13 cellular contexts compared by ENCODE assay signal in genomic region chr15:45197512-45197911, GRCh38. TPM values are rescaled to one million over a fixed set of nuclear protein-coding genes. Genes with fewer than 3 reads are reported as not detected.
DNase-seq lines count a peak whose midpoint lies in the region; ATAC-seq and TF ChIP-seq lines count a peak whose summit lies in the region.
"Had no signal": no experiment of that assay in that cellular context is flagged by ENCODE, and none has a peak within 500 bp of the region (broad histone marks: within the 10 kb centered on the region; RNA-seq: fewer than 3 reads in every experiment).

No MANE protein-coding gene starts in this region.

- no peaks in the 10 kb centered on the region for H3K27me3 ChIP-seq in CD4-positive, alpha-beta memory T cell (ENCODE audit: insufficient read depth, low read length)
- no peaks in the 10 kb centered on the region; the same call in 1 of the 2 replicates for H3K27me3 ChIP-seq in HUES48 (ENCODE audit: control insufficient read depth, insufficient read depth, low read length)

- peaks cover 18% of the 10 kb centered on the region for H3K4me1 ChIP-seq in CD4-positive, alpha-beta memory T cell (ENCODE audit: insufficient read depth, low read length)
- H3K4me1 ChIP-seq in HUES48 (ENCODE audit: control insufficient read depth, insufficient read depth, low read length), result no peaks in the 10 kb centered on the region

- H3K36me3 Mint-ChIP-seq in CD4-positive, alpha-beta memory T cell, result peaks cover 0 to 14% of the 10 kb centered on the region in 2 donors
- no peaks in the 10 kb centered on the region for H3K36me3 Mint-ChIP-seq in activated CD8-positive, alpha-beta T cell treated with anti-CD3 and anti-CD28 coated beads for 36 hours (ENCODE audit: low read depth)
- H3K36me3 Mint-ChIP-seq in memory B cell, result no peaks in the 10 kb centered on the region

- TF ChIP-seq CTCF in activated CD8-positive, alpha-beta T cell treated with anti-CD3 and anti-CD28 coated beads for 36 hours (IDR thresholded peaks at IDR 0.05), result no peak

- POLR2A ChIA-PET in CD4-positive, alpha-beta memory T cell (lab: Charles Lee; ENCODE audit: partially characterized antibody), result interaction anchor here (0.8 to 7.0 kb wide), 8 partner anchors 14 to 1687 kb away, joined by 3 to 201 read pairs (median 24); partner anchors contain the start of gene SHF
- POLR2A ChIA-PET in activated CD8-positive, alpha-beta T cell treated with anti-CD3 and anti-CD28 coated beads for 36 hours (lab: Charles Lee), result interaction anchor here (1.1 to 7.4 kb wide), 3 partner anchors 10 to 205 kb away, joined by 3 to 85 read pairs (median 51); partner anchors contain the start of gene SHF

- no peak overlapping the region for H3K9ac ChIP-seq in HUES48 (ENCODE audit: low read depth, low read length)

- CTCF ChIA-PET in CD4-positive, alpha-beta memory T cell (lab: Charles Lee; ENCODE audit: partially characterized antibody), result interaction anchor here (0.7 to 2.0 kb wide), 12 partner anchors 8 to 390 kb away, joined by 3 to 17 read pairs (median 6); partner anchors contain the start of genes BLOC1S6 and SHF
- CTCF ChIA-PET in activated CD8-positive, alpha-beta T cell treated with anti-CD3 and anti-CD28 coated beads for 36 hours (lab: Charles Lee), result interaction anchor here (1.0 to 2.9 kb wide), 10 partner anchors 8 to 205 kb away, joined by 3 to 18 read pairs (median 6); partner anchors contain the start of gene SHF

- no peaks in the 10 kb centered on the region for H3K9me3 ChIP-seq in CD4-positive, alpha-beta memory T cell (ENCODE audit: control insufficient read depth in 1 of 2, low read length in 2 of 2)
- H3K9me3 ChIP-seq in HUES48 (ENCODE audit: control insufficient read depth, insufficient read depth, low read length), result no peaks in the 10 kb centered on the region

- no peak for DNase-seq in CD4-positive, alpha-beta memory T cell
- no peak for DNase-seq in activated CD8-positive, alpha-beta T cell treated with anti-CD3 and anti-CD28 coated beads for 36 hours
- DNase-seq in memory B cell (ENCODE audit: low spot score in 2 of 2), result no peak
- DNase-seq in D341Med (ENCODE audit: low spot score), result no peak
- no peak for DNase-seq in NCI-H1417 treated with DMSO at 0.1 percent for 48 hours (lab: John Stamatoyannopoulos, UW)
- no peak for DNase-seq in DMS79 (lab: John Stamatoyannopoulos, UW)
- DNase-seq in stimulated activated CD4-positive, alpha-beta T cell treated with anti-CD3 and anti-CD28 coated beads, Interleukin-4, amount 100 ng/mL, for 24 hours, result no peak
- DNase-seq: activated CD8-positive, alpha-beta memory T cell treated with anti-CD3 and anti-CD28 coated beads, Interleukin-2, amount 50 U/mL, for 48 hours; effector memory CD4-positive, alpha-beta T cell; stimulated activated CD4-positive, alpha-beta T cell treated with anti-CD3 and anti-CD28 coated beads, Interleukin-12 subunit alpha, Interleukin-12 subunit beta, amount 100 ng/mL, for 4 hours had no signal

- H3K4me3 ChIP-seq in CD4-positive, alpha-beta memory T cell (ENCODE audit: low read length in 2 of 2), result no peak overlapping the region
- peak overlapping the region; percentile 66 for H3K4me3 ChIP-seq in HUES48 (ENCODE audit: low read depth, low read length)

- no peak for ATAC-seq in activated CD8-positive, alpha-beta T cell treated with anti-CD3 and anti-CD28 coated beads for 36 hours
- ATAC-seq in memory B cell (ENCODE audit: low read depth), result no peak

- peak overlapping the region in 5 of 7 donors; percentile 24 to 63 (median 33) for H3K27ac Mint-ChIP-seq in CD4-positive, alpha-beta memory T cell
- peak overlapping the region; percentile 72 for H3K27ac Mint-ChIP-seq in activated CD8-positive, alpha-beta T cell treated with anti-CD3 and anti-CD28 coated beads for 36 hours
- no peak overlapping the region for H3K27ac Mint-ChIP-seq in memory B cell

- intact Hi-C loops in CD4-positive, alpha-beta memory T cell (cut with micrococcal nuclease), result no loop called here
- intact Hi-C loops in activated CD8-positive, alpha-beta T cell treated with anti-CD3 and anti-CD28 coated beads for 36 hours (cut with micrococcal nuclease), result no loop called here

- peaks cover 0 to 6% (median 0%) of the 10 kb centered on the region in 8 donors for H3K9me3 Mint-ChIP-seq in CD4-positive, alpha-beta memory T cell
- no peaks in the 10 kb centered on the region for H3K9me3 Mint-ChIP-seq in activated CD8-positive, alpha-beta T cell treated with anti-CD3 and anti-CD28 coated beads for 36 hours
- H3K9me3 Mint-ChIP-seq in memory B cell, result no peaks in the 10 kb centered on the region

- H3K27me3 Mint-ChIP-seq in CD4-positive, alpha-beta memory T cell, result peaks cover 0 to 9% of the 10 kb centered on the region in 2 donors
- peaks cover 3% of the 10 kb centered on the region for H3K27me3 Mint-ChIP-seq in activated CD8-positive, alpha-beta T cell treated with anti-CD3 and anti-CD28 coated beads for 36 hours
- peaks cover 1% of the 10 kb centered on the region for H3K27me3 Mint-ChIP-seq in memory B cell

- no peaks in the 10 kb centered on the region for H3K36me3 ChIP-seq in CD4-positive, alpha-beta memory T cell (ENCODE audit: insufficient read depth, low read length)
- H3K36me3 ChIP-seq in HUES48 (ENCODE audit: control insufficient read depth, insufficient read depth, low read length), result no peaks in the 10 kb centered on the region

- no peak overlapping the region for H3K27ac ChIP-seq in CD4-positive, alpha-beta memory T cell (ENCODE audit: low read depth, low read length)
- no peak overlapping the region for H3K27ac ChIP-seq in HUES48 (ENCODE audit: low read depth, low read length)

- H3K4me3 Mint-ChIP-seq in CD4-positive, alpha-beta memory T cell, result peak overlapping the region in 4 of 8 donors; percentile 34 to 69 (median 56)
- no peak overlapping the region for H3K4me3 Mint-ChIP-seq in activated CD8-positive, alpha-beta T cell treated with anti-CD3 and anti-CD28 coated beads for 36 hours
- H3K4me3 Mint-ChIP-seq in memory B cell, result peak overlapping the region; percentile 67

- peaks cover 0 to 19% (median 10%) of the 10 kb centered on the region in 4 donors for H3K4me1 Mint-ChIP-seq in CD4-positive, alpha-beta memory T cell
- H3K4me1 Mint-ChIP-seq in activated CD8-positive, alpha-beta T cell treated with anti-CD3 and anti-CD28 coated beads for 36 hours (ENCODE audit: low read depth), result peaks cover 8% of the 10 kb centered on the region
- peaks cover 12% of the 10 kb centered on the region for H3K4me1 Mint-ChIP-seq in memory B cell

RNA-seq across cellular contexts. Expression of gene SHF, which starts 9.7 kb away (rescaled TPM):
- total RNA-seq in CD4-positive, alpha-beta memory T cell, result 1 to 10 TPM; 5.3 to 6.7 TPM
- polyA plus RNA-seq in CD4-positive, alpha-beta memory T cell, result 1 to 10 TPM in 1 of 2 donors, under 1 TPM in 1; 0.66 to 1.7 TPM
- total RNA-seq in activated CD8-positive, alpha-beta T cell treated with anti-CD3 and anti-CD28 coated beads for 36 hours, result 10 to 100 TPM; 19.8 to 23.5 TPM

RNA-seq across cellular contexts. Expression of gene SLC28A2, which starts 54.5 kb away (rescaled TPM):
- not detected for total RNA-seq in CD4-positive, alpha-beta memory T cell
- polyA plus RNA-seq in CD4-positive, alpha-beta memory T cell, result not detected
- total RNA-seq in activated CD8-positive, alpha-beta T cell treated with anti-CD3 and anti-CD28 coated beads for 36 hours, result not detected
- total RNA-seq: RPMI7951, subcutaneous adipose tissue had no signal
